In the genomic region with DNA sequence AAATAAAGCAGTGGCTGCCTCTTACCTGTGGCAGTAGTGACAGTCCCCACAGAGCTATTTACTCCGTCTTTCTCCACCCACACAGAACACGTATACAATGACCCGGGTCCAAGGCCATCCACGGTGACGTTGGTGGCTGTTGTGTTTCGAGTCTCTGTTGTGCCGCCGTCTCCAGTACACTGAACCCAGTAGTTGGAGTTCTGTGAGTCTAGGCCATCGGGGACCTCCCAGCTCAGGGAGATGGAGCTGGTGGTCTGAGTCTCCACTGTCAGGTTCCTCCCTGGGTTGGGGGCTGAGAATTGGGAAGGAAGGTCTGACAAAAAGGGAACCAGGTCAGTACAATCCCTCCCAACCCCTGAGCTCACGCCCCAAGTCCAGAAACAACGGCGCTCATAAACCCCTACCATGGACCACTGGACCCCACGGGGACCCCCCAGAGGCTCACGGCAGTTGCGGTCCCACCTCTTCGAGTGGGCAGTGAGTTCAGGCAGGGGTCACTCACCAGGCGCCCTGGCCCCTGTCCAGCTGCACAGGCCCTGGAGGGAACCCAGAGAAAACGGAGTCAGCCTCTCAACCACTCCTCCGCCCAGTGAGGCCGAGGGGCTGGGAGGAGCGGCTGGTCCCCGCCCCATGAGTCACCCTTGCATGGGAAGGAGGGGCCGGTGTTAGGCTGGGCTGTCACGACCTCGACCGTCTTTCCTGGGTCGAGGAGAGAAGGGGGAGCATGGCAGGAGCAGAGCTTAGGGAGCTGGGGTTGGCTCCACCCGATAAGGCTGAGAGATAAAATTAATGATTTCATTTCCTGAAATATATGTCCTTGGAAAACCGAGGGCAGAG, we compare ENCODE assay signal across 8 cellular contexts. TPM values are rescaled to one million over a fixed set of nuclear protein-coding genes. Genes with fewer than 3 reads are reported as not detected.
DNase-seq lines count a peak whose midpoint lies in the region; ATAC-seq lines count a peak whose summit lies in the region.

No MANE protein-coding gene starts in this region.

- H3K9ac ChIP-seq in trophoblast cell (ENCODE audit: low read length), result no peak overlapping the region

- no peak overlapping the region for H3K4ac ChIP-seq in trophoblast cell (ENCODE audit: low read depth, low read length)

- H2BK12ac ChIP-seq in trophoblast cell (ENCODE audit: low read length), result no peak overlapping the region

- intact Hi-C loops in Right ventricle myocardium inferior (cut with DNase I), result no loop called here

- no peak overlapping the region for H2BK120ac ChIP-seq in trophoblast cell (ENCODE audit: insufficient read depth, low read length, poor library complexity)

- no peak overlapping the region for H2AFZ ChIP-seq in trophoblast cell (ENCODE audit: insufficient read depth, low read length, poor library complexity)

- no peaks in the 10 kb centered on the region for H3K79me2 ChIP-seq in trophoblast cell (ENCODE audit: control insufficient read depth, insufficient read depth, low read length, poor library complexity)

- H4K8ac ChIP-seq in trophoblast cell (ENCODE audit: low read depth, low read length), result no peak overlapping the region

- H3K18ac ChIP-seq in trophoblast cell (ENCODE audit: low read length), result no peak overlapping the region

- no peaks in the 10 kb centered on the region for H3K27me3 ChIP-seq in trophoblast cell (ENCODE audit: insufficient read depth, low read length)

- ATAC-seq in Right ventricle myocardium inferior (peak; percentile 96), GM18873 (IDR thresholded peaks at IDR 0.05; ENCODE audit: low FRiP score, unreplicated experiment) (no peak), HG03432 (IDR thresholded peaks at IDR 0.05; ENCODE audit: unreplicated experiment) (no peak)

- H3K79me1 ChIP-seq in trophoblast cell (ENCODE audit: low read length), result no peaks in the 10 kb centered on the region

- H4K12ac ChIP-seq in trophoblast cell (ENCODE audit: low read depth, low read length), result no peak overlapping the region

- no peak overlapping the region for H3K27ac ChIP-seq in trophoblast cell (ENCODE audit: low read depth, low read length)

- H4K91ac ChIP-seq in trophoblast cell (ENCODE audit: low read depth, low read length), result no peak overlapping the region

- H3K9me3 ChIP-seq in trophoblast cell (ENCODE audit: insufficient read depth, low read depth, low read length), result no peaks in the 10 kb centered on the region

- no peak overlapping the region for H2BK5ac ChIP-seq in trophoblast cell (ENCODE audit: low read depth, low read length, poor library complexity)

- no peaks in the 10 kb centered on the region for H3K36me3 ChIP-seq in trophoblast cell (ENCODE audit: control insufficient read depth in 1 of 2, insufficient read depth in 2 of 2, low read length in 2 of 2)

- WGBS in trophoblast cell (ENCODE audit: extremely low coverage, insufficient coverage, insufficient read length), result no CpG with 5 or more reads among the region's 29 CpGs

- H2AK5ac ChIP-seq in trophoblast cell (ENCODE audit: low read length), result no peak overlapping the region

- no peak overlapping the region for H3K4me3 ChIP-seq in trophoblast cell (ENCODE audit: low read depth, low read length)

- H3K23ac ChIP-seq in trophoblast cell (ENCODE audit: low read length), result no peak overlapping the region

- H3K4me2 ChIP-seq in trophoblast cell (ENCODE audit: low read length), result peak overlapping the region; percentile 8

- no peak overlapping the region for H3K14ac ChIP-seq in trophoblast cell (ENCODE audit: low read length)

- DNase-seq in activated CD4-positive, alpha-beta T cell treated with anti-CD3 and anti-CD28 coated beads for 24 hours (ENCODE audit: low read depth in 2 of 2), result peak; percentile 23 to 33
- no peak for DNase-seq in activated CD4-positive, alpha-beta T cell treated with anti-CD3 and anti-CD28 coated beads, Interleukin-2, amount 50 U/mL, for 1 hour
- DNase-seq in NOMO-1 treated with dmso at 0.1 percent for 144 hours (lab: John Stamatoyannopoulos, UW; ENCODE audit: unreplicated experiment) (peak; percentile 78), Right ventricle myocardium inferior (ENCODE audit: missing footprints) (peak; percentile 78), trophoblast cell (peak; percentile 38 to 47)
- DNase-seq in activated naive CD4-positive, alpha-beta T cell treated with anti-CD3 and anti-CD28 coated beads, Interleukin-2, amount 50 U/mL, for 16 hours, result peak; percentile 48

- H3K4me1 ChIP-seq in trophoblast cell (ENCODE audit: control insufficient read depth in 1 of 2, insufficient read depth in 2 of 2, low read length in 2 of 2), result peaks cover 0 to 5% of the 10 kb centered on the region in 2 experiments

RNA-seq across cellular contexts. Expression of a gene that starts 2.4 kb away (rescaled TPM):
- 0.87 TPM for total RNA-seq in Right ventricle myocardium inferior
- polyA plus RNA-seq in trophoblast cell (2013), result 0.11 TPM in 2 replicates

RNA-seq across cellular contexts. Expression of a gene that starts 21.7 kb away (rescaled TPM):
- total RNA-seq in Right ventricle myocardium inferior, result 1.6 TPM
- polyA plus RNA-seq in trophoblast cell (2013), result 1.2 TPM in 2 replicates

RNA-seq across cellular contexts. Expression of a gene that starts 26.8 kb away (rescaled TPM):
- total RNA-seq in Right ventricle myocardium inferior, result not detected
- 0.08 and 0.11 TPM in 2 replicates for polyA plus RNA-seq in trophoblast cell (2013)

RNA-seq across cellular contexts. Expression of a gene that starts 40.5 kb away (rescaled TPM):
- 0.73 TPM for total RNA-seq in Right ventricle myocardium inferior
- 0.44 and 0.53 TPM in 2 replicates for polyA plus RNA-seq in trophoblast cell (2013)

RNA-seq across cellular contexts. Expression of a gene that starts 49.4 kb away (rescaled TPM):
- 4,708 TPM for total RNA-seq in Right ventricle myocardium inferior
- polyA plus RNA-seq in trophoblast cell (2013), result 0.05 and 0.33 TPM in 2 replicates
